In genomic region chr7:150629347-150629746, GRCh38 we compare ENCODE assay signal across 19 cellular contexts. TPM values are rescaled to one million over a fixed set of nuclear protein-coding genes. Genes with fewer than 3 reads are reported as not detected.
A peak's percentile ranks its signal among the peaks of the same experiment; 100 is the strongest.
DNase-seq lines count a peak whose midpoint lies in the region; ATAC-seq, FAIRE-seq and TF ChIP-seq lines count a peak whose summit lies in the region.
"Had no signal": no experiment of that assay in that cellular context is flagged by ENCODE, and none has a peak within 500 bp of the region (broad histone marks: within the 10 kb centered on the region; RNA-seq: fewer than 3 reads in every experiment).

No MANE protein-coding gene starts in this region.

- peak in 1 of 2 donors; percentile 24 for TF ChIP-seq POLR2A in uterus (IDR thresholded peaks at IDR 0.05)
- no peak for TF ChIP-seq POLR2A in GM12892 (IDR thresholded peaks at IDR 0.05; ENCODE audit: low read depth, low read length)

- H3K36me3 Mint-ChIP-seq in activated naive CD4-positive, alpha-beta T cell treated with anti-CD3 and anti-CD28 coated beads, Interleukin-2, amount 10 ng/mL, durations not matched to agents 7 days and 5 days: peaks cover 76% of the 10 kb centered on the region
- peaks cover 71 to 76% of the 10 kb centered on the region in 2 donors for H3K36me3 Mint-ChIP-seq in activated naive CD4-positive, alpha-beta T cell treated with anti-CD3 and anti-CD28 coated beads, Interleukin-2, amount 50 U/mL, for 72 hours

- peaks cover 0 to 2% of the 10 kb centered on the region in 2 donors for H3K9me3 ChIP-seq in lung (ENCODE audit: control insufficient read depth in 2 of 2, insufficient read depth in 1 of 2, low read length in 1 of 2)
- H3K9me3 ChIP-seq in uterus: no peaks in the 10 kb centered on the region
- H3K9me3 ChIP-seq: vagina had no signal

- CTCF ChIA-PET in activated naive CD4-positive, alpha-beta T cell treated with anti-CD3 and anti-CD28 coated beads, Interleukin-2, amount 10 ng/mL, durations not matched to agents 7 days and 5 days (lab: Charles Lee): no interaction called here
- CTCF ChIA-PET in HEK293T (lab: Yijun Ruan, JAX): no interaction called here

- H3K9me3 Mint-ChIP-seq in activated naive CD4-positive, alpha-beta T cell treated with anti-CD3 and anti-CD28 coated beads, Interleukin-2, amount 10 ng/mL, durations not matched to agents 7 days and 5 days: peaks cover 14% of the 10 kb centered on the region
- peaks cover 10 to 11% of the 10 kb centered on the region in 2 donors for H3K9me3 Mint-ChIP-seq in activated naive CD4-positive, alpha-beta T cell treated with anti-CD3 and anti-CD28 coated beads, Interleukin-2, amount 50 U/mL, for 72 hours

- no peak for ATAC-seq in activated naive CD4-positive, alpha-beta T cell treated with anti-CD3 and anti-CD28 coated beads, Interleukin-2, amount 50 U/mL, for 72 hours
- peak; percentile 35 for ATAC-seq in esophagus mucosa
- ATAC-seq in lung (ENCODE audit: insufficient read depth, low FRiP score): peak; percentile 13

- intact Hi-C loops in uterus (cut with DNase I; ENCODE audit: low total_unique reads): no loop called here

- H3K4me3 ChIP-seq in lung: no peak overlapping the region
- no peak overlapping the region for H3K4me3 ChIP-seq in uterus
- H3K4me3 ChIP-seq: vagina had no signal

- H3K27ac ChIP-seq in lung (ENCODE audit: low read depth in 1 of 2, low read length in 1 of 2) (peak overlapping the region; percentile 84 to 93), uterus (peak overlapping the region; percentile 64 to 79)

- peak overlapping the region; percentile 14 for H3K4me3 Mint-ChIP-seq in activated naive CD4-positive, alpha-beta T cell treated with anti-CD3 and anti-CD28 coated beads, Interleukin-2, amount 10 ng/mL, durations not matched to agents 7 days and 5 days

- FAIRE-seq in GM12892 (lab: Jason Lieb, UNC): no peak
- FAIRE-seq: H54, keratinocyte, TTC549 had no signal

- H3K27me3 Mint-ChIP-seq in activated naive CD4-positive, alpha-beta T cell treated with anti-CD3 and anti-CD28 coated beads, Interleukin-2, amount 10 ng/mL, durations not matched to agents 7 days and 5 days: no peaks in the 10 kb centered on the region

- H3K4me1 ChIP-seq in lung (ENCODE audit: control insufficient read depth in 2 of 2, insufficient read depth in 2 of 2, low read length in 2 of 2) (peaks cover 15 to 17% of the 10 kb centered on the region in 2 donors), uterus (no peaks in the 10 kb centered on the region)

- POLR2A ChIA-PET in HEK293T (lab: Yijun Ruan, JAX): no interaction called here

- TF ChIP-seq CTCF in lung (IDR thresholded peaks at IDR 0.05; ENCODE audit: control extremely low read depth, extremely low read depth): no peak
- TF ChIP-seq CTCF in uterus (IDR thresholded peaks at IDR 0.05): no peak

- peaks cover 2 to 14% of the 10 kb centered on the region in 2 donors for H3K36me3 ChIP-seq in lung (ENCODE audit: control insufficient read depth in 2 of 2, insufficient read depth in 2 of 2, low read length in 2 of 2)
- H3K36me3 ChIP-seq in uterus: no peaks in the 10 kb centered on the region
- H3K36me3 ChIP-seq: vagina had no signal

- peak overlapping the region; percentile 8 for H3K27ac Mint-ChIP-seq in activated naive CD4-positive, alpha-beta T cell treated with anti-CD3 and anti-CD28 coated beads, Interleukin-2, amount 10 ng/mL, durations not matched to agents 7 days and 5 days
- no peak overlapping the region for H3K27ac Mint-ChIP-seq in activated naive CD4-positive, alpha-beta T cell treated with anti-CD3 and anti-CD28 coated beads, Interleukin-2, amount 50 U/mL, for 72 hours
- H3K27ac Mint-ChIP-seq: progenitor cell of endocrine pancreas had no signal

- H3K27me3 ChIP-seq in lung (ENCODE audit: control insufficient read depth, insufficient read depth) (no peaks in the 10 kb centered on the region), uterus (no peaks in the 10 kb centered on the region)
- H3K27me3 ChIP-seq: vagina had no signal

- WGBS in lung, 2 donors: 75 to 83% methylated on average over 9 of the region's 9 CpGs

- peaks cover 77% of the 10 kb centered on the region for H3K4me1 Mint-ChIP-seq in activated naive CD4-positive, alpha-beta T cell treated with anti-CD3 and anti-CD28 coated beads, Interleukin-2, amount 10 ng/mL, durations not matched to agents 7 days and 5 days

- DNase-seq in activated naive CD4-positive, alpha-beta T cell treated with anti-CD3 and anti-CD28 coated beads, Interleukin-2, amount 10 ng/mL, durations not matched to agents 7 days and 5 days: no peak
- DNase-seq in activated naive CD4-positive, alpha-beta T cell treated with anti-CD3 and anti-CD28 coated beads, Interleukin-2, amount 50 U/mL, for 72 hours (ENCODE audit: low spot score in 2 of 2): no peak
- no peak for DNase-seq in lung (ENCODE audit: low spot score)
- peak in 1 of 2 donors; percentile 69 for DNase-seq in uterus
- no peak for DNase-seq in SHP77 treated with DMSO at 0.1 percent for 48 hours (lab: John Stamatoyannopoulos, UW)
- no peak for DNase-seq in GM12892 (ENCODE audit: insufficient read length)
- DNase-seq in HEK293T (ENCODE audit: extremely low spot score): no peak
- DNase-seq: cerebellar nuclear complex, IMR-90, NCI-H1105 treated with DMSO at 0.1 percent for 48 hours, NCI-H2227 treated with DMSO at 0.1 percent for 48 hours, SIG-M5 had no signal

TF ChIP-seq in HEK293T, 16 proteins besides CTCF, POLR2A, EP300 and RAD21:
- no peak for TF ChIP-seq FOXM1 (IDR thresholded peaks at IDR 0.05; ENCODE audit: borderline replicate concordance)
- TF ChIP-seq, protein P1, sequence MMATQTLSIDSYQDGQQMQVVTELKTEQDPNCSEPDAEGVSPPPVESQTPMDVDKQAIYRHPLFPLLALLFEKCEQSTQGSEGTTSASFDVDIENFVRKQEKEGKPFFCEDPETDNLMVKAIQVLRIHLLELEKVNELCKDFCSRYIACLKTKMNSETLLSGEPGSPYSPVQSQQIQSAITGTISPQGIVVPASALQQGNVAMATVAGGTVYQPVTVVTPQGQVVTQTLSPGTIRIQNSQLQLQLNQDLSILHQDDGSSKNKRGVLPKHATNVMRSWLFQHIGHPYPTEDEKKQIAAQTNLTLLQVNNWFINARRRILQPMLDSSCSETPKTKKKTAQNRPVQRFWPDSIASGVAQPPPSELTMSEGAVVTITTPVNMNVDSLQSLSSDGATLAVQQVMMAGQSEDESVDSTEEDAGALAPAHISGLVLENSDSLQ (IDR thresholded peaks at IDR 0.05): no peak
- TF ChIP-seq SUZ12 (IDR thresholded peaks at IDR 0.05): no peak
- no peak for TF ChIP-seq NFRKB (IDR thresholded peaks at IDR 0.05)
- no peak for TF ChIP-seq SP1 (IDR thresholded peaks at IDR 0.05)
- TF ChIP-seq ARNT (IDR thresholded peaks at IDR 0.05): no peak
- no peak for TF ChIP-seq LEF1 (IDR thresholded peaks at IDR 0.05; ENCODE audit: borderline replicate concordance)
- TF ChIP-seq HDGF (IDR thresholded peaks at IDR 0.05; ENCODE audit: borderline replicate concordance): no peak
- no peak for TF ChIP-seq FOXA1 (IDR thresholded peaks at IDR 0.05)
- no peak for TF ChIP-seq TARDBP (IDR thresholded peaks at IDR 0.05)
- no peak for TF ChIP-seq L3MBTL2 (conservative IDR thresholded peaks at IDR 0.05)
- no peak for TF ChIP-seq ZNF384 (IDR thresholded peaks at IDR 0.05)
- TF ChIP-seq ELF4 (IDR thresholded peaks at IDR 0.05): no peak
- no peak for TF ChIP-seq CTBP1 (IDR thresholded peaks at IDR 0.05; ENCODE audit: borderline replicate concordance)
- TF ChIP-seq FOXK2 (IDR thresholded peaks at IDR 0.05): no peak
- no peak for TF ChIP-seq BHLHE40 (IDR thresholded peaks at IDR 0.05; ENCODE audit: borderline replicate concordance)

RNA-seq across cellular contexts. Expression of gene GIMAP6, which starts 2.8 kb away (rescaled TPM):
- total RNA-seq in activated naive CD4-positive, alpha-beta T cell treated with anti-CD3 and anti-CD28 coated beads, Interleukin-2, amount 50 U/mL, for 72 hours: 10 to 100 TPM; 35.9 to 43.2 TPM
- total RNA-seq in esophagus mucosa (2.4 TPM), lung (10 to 100 TPM; 38.9 to 53.7 TPM), uterus (10 to 100 TPM; 37.3 to 71.0 (median 60.9) TPM)
- 10 to 100 TPM; 12.1 to 41.2 TPM for polyA plus RNA-seq in lung
- polyA plus RNA-seq in GM12892 (2012; ENCODE audit: missing spikeins): 34.6 TPM
- total RNA-seq: IMR-90, progenitor cell of endocrine pancreas had no signal
- polyA plus RNA-seq: AG04450, IMR-90 had no signal

RNA-seq across cellular contexts. Expression of gene GIMAP2, which starts 56.2 kb away (rescaled TPM):
- total RNA-seq in activated naive CD4-positive, alpha-beta T cell treated with anti-CD3 and anti-CD28 coated beads, Interleukin-2, amount 50 U/mL, for 72 hours: 10 to 100 TPM; 47.8 to 56.5 TPM
- total RNA-seq in esophagus mucosa (1.1 TPM), lung (10 to 100 TPM; 14.1 to 24.9 TPM), uterus (10 to 100 TPM; 20.1 to 59.7 (median 35.1) TPM)
- polyA plus RNA-seq in lung: 10 to 100 TPM; 10.7 to 22.0 TPM
- polyA plus RNA-seq in GM12892 (2012; ENCODE audit: missing spikeins): 29.7 TPM
- total RNA-seq: progenitor cell of endocrine pancreas had no signal
- polyA plus RNA-seq: IMR-90 had no signal

Comparison
In these comparisons a context has a peak if more than half of its experiments do, and no peak if none do; other contexts are left out.
1. ATAC-seq: peak in esophagus mucosa (single experiment) and lung (single experiment); none in activated naive CD4-positive, alpha-beta T cell treated with anti-CD3 and anti-CD28 coated beads, Interleukin-2, amount 50 U/mL, for 72 hours (0 of 2).
2. RNA of gene GIMAP6, which starts 2.8 kb away (total RNA-seq): 37.3 to 71.0 TPM in uterus, 38.9 to 53.7 TPM in lung and 35.9 to 43.2 TPM in activated naive CD4-positive, alpha-beta T cell treated with anti-CD3 and anti-CD28 coated beads, Interleukin-2, amount 50 U/mL, for 72 hours; 2.4 TPM in esophagus mucosa (single experiment); every median in the first group is over 10 times any median in the second.